In the genomic region with DNA sequence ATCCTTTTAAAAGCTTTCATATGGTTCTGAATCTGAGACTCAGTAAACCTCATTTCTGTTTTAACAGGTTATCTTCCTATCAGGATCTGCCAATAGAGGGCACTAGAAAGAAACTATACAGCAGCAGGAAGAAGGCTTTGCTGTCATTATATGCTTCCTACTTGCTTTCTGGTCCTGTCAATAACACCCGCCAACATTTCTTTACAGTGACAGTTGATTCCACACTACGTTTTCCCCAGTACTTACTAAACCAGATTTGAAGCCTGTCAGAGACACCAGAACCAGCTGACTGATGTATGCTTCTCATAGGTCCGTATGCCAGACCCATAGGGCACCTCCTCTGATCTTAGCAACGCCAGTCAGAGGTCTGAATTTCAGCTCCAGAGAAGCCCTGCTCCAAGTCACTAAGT, we compare ENCODE assay signal across 8 cellular contexts.
A peak's percentile ranks its signal among the peaks of the same experiment; 100 is the strongest.
DNase-seq lines count a peak whose midpoint lies in the region; ATAC-seq and TF ChIP-seq lines count a peak whose summit lies in the region.

No MANE protein-coding gene starts in this region.

- H3K4me3 Mint-ChIP-seq in immature natural killer cell = peak overlapping the region; percentile 32 to 67 (median 62)
- peak overlapping the region; percentile 36 for H3K4me3 Mint-ChIP-seq in stimulated activated naive CD8-positive, alpha-beta T cell treated with anti-CD3 and anti-CD28 coated beads, Interleukin-15, Interleukin-2, amounts not matched to agents 100 ng/mL and 50 ng/mL, for 24 hours

- H3K9me3 ChIP-seq in BE2C = no peaks in the 10 kb centered on the region
- H3K9me3 ChIP-seq in ascending aorta = no peaks in the 10 kb centered on the region

- no peaks in the 10 kb centered on the region for H3K4me1 Mint-ChIP-seq in immature natural killer cell
- H3K4me1 Mint-ChIP-seq in stimulated activated naive CD8-positive, alpha-beta T cell treated with anti-CD3 and anti-CD28 coated beads, Interleukin-15, Interleukin-2, amounts not matched to agents 100 ng/mL and 50 ng/mL, for 24 hours (ENCODE audit: low read depth) = no peaks in the 10 kb centered on the region

- H3K27ac ChIP-seq in ascending aorta = no peak overlapping the region

- H3K27ac Mint-ChIP-seq in immature natural killer cell = peak overlapping the region in 1 of 6 donors; percentile 79
- no peak overlapping the region for H3K27ac Mint-ChIP-seq in stimulated activated naive CD8-positive, alpha-beta T cell treated with anti-CD3 and anti-CD28 coated beads, Interleukin-15, Interleukin-2, amounts not matched to agents 100 ng/mL and 50 ng/mL, for 24 hours

- TF ChIP-seq CTCF in BE2C (IDR thresholded peaks at IDR 0.05; ENCODE audit: low read depth, low read length) = peak; percentile 50
- TF ChIP-seq CTCF in ascending aorta (IDR thresholded peaks at IDR 0.05) = peak in 2 of 3 experiments; percentile 47 to 60

- no peak for DNase-seq in BE2C
- peak; percentile 38 for DNase-seq in NCI-H345 treated with DMSO at 0.1 percent for 48 hours (lab: John Stamatoyannopoulos, UW; ENCODE audit: unreplicated experiment)
- DNase-seq in ascending aorta (ENCODE audit: low spot score in 2 of 2) = no peak
- no peak for DNase-seq in immature natural killer cell
- DNase-seq in middle frontal gyrus (ENCODE audit: extremely low spot score, low spot score) = no peak

- peaks cover 0 to 14% (median 0%) of the 10 kb centered on the region in 6 donors for H3K9me3 Mint-ChIP-seq in immature natural killer cell
- H3K9me3 Mint-ChIP-seq in stimulated activated naive CD8-positive, alpha-beta T cell treated with anti-CD3 and anti-CD28 coated beads, Interleukin-15, Interleukin-2, amounts not matched to agents 100 ng/mL and 50 ng/mL, for 24 hours = no peaks in the 10 kb centered on the region

- intact Hi-C loops in ascending aorta (cut with DNase I) = no loop called here

- H3K27me3 Mint-ChIP-seq in immature natural killer cell (ENCODE audit: low read depth in 3 of 3) = no peaks in the 10 kb centered on the region
- H3K27me3 Mint-ChIP-seq in stimulated activated naive CD8-positive, alpha-beta T cell treated with anti-CD3 and anti-CD28 coated beads, Interleukin-15, Interleukin-2, amounts not matched to agents 100 ng/mL and 50 ng/mL, for 24 hours = no peaks in the 10 kb centered on the region

- H3K4me3 ChIP-seq in BE2C (ENCODE audit: low read depth, low read length) (no peak overlapping the region), ascending aorta (peak overlapping the region in 1 of 2 donors; percentile 53)

- H3K4me1 ChIP-seq in BE2C (no peaks in the 10 kb centered on the region), ascending aorta (no peaks in the 10 kb centered on the region)

- H3K36me3 ChIP-seq in BE2C (no peaks in the 10 kb centered on the region), ascending aorta (no peaks in the 10 kb centered on the region)

- no peaks in the 10 kb centered on the region for H3K36me3 Mint-ChIP-seq in immature natural killer cell
- no peaks in the 10 kb centered on the region for H3K36me3 Mint-ChIP-seq in stimulated activated naive CD8-positive, alpha-beta T cell treated with anti-CD3 and anti-CD28 coated beads, Interleukin-15, Interleukin-2, amounts not matched to agents 100 ng/mL and 50 ng/mL, for 24 hours (ENCODE audit: low read depth)

- ATAC-seq in GM18870 (IDR thresholded peaks at IDR 0.05; ENCODE audit: unreplicated experiment) = peak; percentile 91
- peak; percentile 79 for ATAC-seq in HG03108 (IDR thresholded peaks at IDR 0.05; ENCODE audit: unreplicated experiment)

- H3K27me3 ChIP-seq in BE2C = no peaks in the 10 kb centered on the region
- H3K27me3 ChIP-seq in ascending aorta = no peaks in the 10 kb centered on the region
